ENCODE assay signal across 8 cellular contexts in genomic region chr19:45817010-45817724, GRCh38. TPM values are rescaled to one million over a fixed set of nuclear protein-coding genes. Genes with fewer than 3 reads are reported as not detected.
DNase-seq lines count a peak whose midpoint lies in the region; ATAC-seq and TF ChIP-seq lines count a peak whose summit lies in the region.

No MANE protein-coding gene starts in this region.

- no peak overlapping the region for H3K4me2 ChIP-seq in SU-DHL-6 (ENCODE audit: low read depth, low read length, poor library complexity, severe bottlenecking)

- peaks cover 3% of the 10 kb centered on the region; the same call in 1 of the 2 replicates for H3F3A ChIP-seq in SU-DHL-6 (ENCODE audit: insufficient read depth)

- H3K9me3 Mint-ChIP-seq in activated naive CD8-positive, alpha-beta T cell treated with anti-CD3 and anti-CD28 coated beads, Interleukin-2, amount 10 ng/mL, durations not matched to agents 7 days and 5 days, result no peaks in the 10 kb centered on the region

- no peaks in the 10 kb centered on the region for H3K79me2 ChIP-seq in SU-DHL-6 (ENCODE audit: insufficient read depth, low read length)

- no peaks in the 10 kb centered on the region for H3K27me3 Mint-ChIP-seq in activated naive CD8-positive, alpha-beta T cell treated with anti-CD3 and anti-CD28 coated beads, Interleukin-2, amount 10 ng/mL, durations not matched to agents 7 days and 5 days

- H3K27ac Mint-ChIP-seq in activated naive CD8-positive, alpha-beta T cell treated with anti-CD3 and anti-CD28 coated beads, Interleukin-2, amount 10 ng/mL, durations not matched to agents 7 days and 5 days, result no peak overlapping the region

- TF ChIP-seq CTCF in GM10266 (IDR thresholded peaks at IDR 0.05; ENCODE audit: control insufficient read depth, insufficient read depth, low read depth, missing control alignments) (peak; percentile 97), SU-DHL-6 (IDR thresholded peaks at IDR 0.05; ENCODE audit: insufficient read depth, low read length, poor library complexity, severe bottlenecking) (peak; percentile 98), heart left ventricle (IDR thresholded peaks at IDR 0.05) (peak; percentile 93 to 99 (median 98)), prostate gland (IDR thresholded peaks at IDR 0.05) (peak; percentile 91 to 97 (median 94))

- no peak overlapping the region for H3K4me3 Mint-ChIP-seq in activated naive CD8-positive, alpha-beta T cell treated with anti-CD3 and anti-CD28 coated beads, Interleukin-2, amount 10 ng/mL, durations not matched to agents 7 days and 5 days

- H3K36me3 Mint-ChIP-seq in activated naive CD8-positive, alpha-beta T cell treated with anti-CD3 and anti-CD28 coated beads, Interleukin-2, amount 10 ng/mL, durations not matched to agents 7 days and 5 days, result peaks cover 3% of the 10 kb centered on the region

- peak overlapping the region; percentile 24; the same call in 1 of the 2 replicates for H3K27ac ChIP-seq in SU-DHL-6 (ENCODE audit: low read depth, low read length)
- no peak overlapping the region for H3K27ac ChIP-seq in heart left ventricle
- no peak overlapping the region for H3K27ac ChIP-seq in prostate gland

- peak; percentile 99 for DNase-seq in GM10266 (ENCODE audit: extremely low spot score)
- DNase-seq in NCI-H1105 (lab: John Stamatoyannopoulos, UW), result peak; percentile 91
- peak; percentile 97 for DNase-seq in activated naive CD8-positive, alpha-beta T cell treated with anti-CD3 and anti-CD28 coated beads, Interleukin-2, amount 10 ng/mL, durations not matched to agents 7 days and 5 days
- peak; percentile 89 to 96 (median 94) for DNase-seq in heart left ventricle
- peak; percentile 89 for DNase-seq in prostate gland (ENCODE audit: low spot score)

- no peaks in the 10 kb centered on the region for H3K4me1 Mint-ChIP-seq in activated naive CD8-positive, alpha-beta T cell treated with anti-CD3 and anti-CD28 coated beads, Interleukin-2, amount 10 ng/mL, durations not matched to agents 7 days and 5 days

- ATAC-seq in HG02623 (IDR thresholded peaks at IDR 0.05; ENCODE audit: unreplicated experiment) (peak; percentile 75), heart left ventricle (peak; percentile 83 to 90 (median 85)), HG02763 (IDR thresholded peaks at IDR 0.05; ENCODE audit: unreplicated experiment) (no peak)
- peak; percentile 97 for ATAC-seq in activated naive CD8-positive, alpha-beta T cell treated with anti-CD3 and anti-CD28 coated beads, Interleukin-2, amount 10 ng/mL, durations not matched to agents 7 days and 5 days (ENCODE audit: low read depth)

- TF ChIP-seq POLR2A in heart left ventricle (IDR thresholded peaks at IDR 0.05) (no peak), prostate gland (IDR thresholded peaks at IDR 0.05) (no peak)

- no peaks in the 10 kb centered on the region for H4K20me1 ChIP-seq in SU-DHL-6 (ENCODE audit: low read depth, low read length)

- H2AFZ ChIP-seq in SU-DHL-6 (ENCODE audit: low read depth, low read length, severe bottlenecking), result no peak overlapping the region

- intact Hi-C loops in heart left ventricle (cut with DNase I), result loop anchor here in 3 of 10 donors (5.0 kb wide), 1 partner anchor 65 kb away; no protein-coding TSS in a partner anchor
- intact Hi-C loops in prostate gland (cut with DNase I), result loop anchor here (5.0 kb wide), 1 partner anchor 65 kb away; no protein-coding TSS in a partner anchor

- H3K9ac ChIP-seq in SU-DHL-6 (ENCODE audit: low read length), result no peak overlapping the region

- H3K9me3 ChIP-seq in SU-DHL-6 (ENCODE audit: insufficient read depth, low read length) (no peaks in the 10 kb centered on the region), heart left ventricle (no peaks in the 10 kb centered on the region), prostate gland (no peaks in the 10 kb centered on the region)

- 20 to 25% (median 23%) methylated on average over 18 to 24 of the region's 24 CpGs for WGBS in heart left ventricle, 4 donors
- WGBS in prostate gland, result 22% methylated on average over 24 of the region's 24 CpGs

- H3K4me3 ChIP-seq in SU-DHL-6 (ENCODE audit: insufficient read depth, low read length, poor library complexity, severe bottlenecking) (no peak overlapping the region), heart left ventricle (no peak overlapping the region), prostate gland (no peak overlapping the region)

- H3K36me3 ChIP-seq in SU-DHL-6 (ENCODE audit: low read length) (no peaks in the 10 kb centered on the region), heart left ventricle (peaks cover 0 to 22% (median 17%) of the 10 kb centered on the region in 9 donors), prostate gland (no peaks in the 10 kb centered on the region)

- no peaks in the 10 kb centered on the region for H3K27me3 ChIP-seq in SU-DHL-6 (ENCODE audit: low read length)
- peaks cover 0 to 17% (median 0%) of the 10 kb centered on the region in 9 donors for H3K27me3 ChIP-seq in heart left ventricle
- H3K27me3 ChIP-seq in prostate gland (replicated peaks; ENCODE audit: insufficient read depth), result no peaks in the 10 kb centered on the region

- H3K9me2 ChIP-seq in SU-DHL-6 (replicated peaks; ENCODE audit: insufficient read depth, low read length), result no peaks in the 10 kb centered on the region

- peaks cover 0 to 33% (median 13%) of the 10 kb centered on the region in 12 donors for H3K4me1 ChIP-seq in heart left ventricle
- H3K4me1 ChIP-seq in prostate gland (replicated peaks), result no peaks in the 10 kb centered on the region

- POLR2A ChIA-PET in activated naive CD8-positive, alpha-beta T cell treated with anti-CD3 and anti-CD28 coated beads, Interleukin-2, amount 10 ng/mL, durations not matched to agents 7 days and 5 days (lab: Charles Lee), result interaction anchor here (0.7 to 1.6 kb wide), 10 partner anchors 13 to 1983 kb away, joined by 3 to 6 read pairs (median 4); partner anchors contain the start of gene IRF2BP1

RNA-seq across cellular contexts. Expression of gene RSPH6A, which starts 2.1 kb away (rescaled TPM):
- under 1 TPM; 0.30 to 0.40 TPM for total RNA-seq in activated naive CD8-positive, alpha-beta T cell treated with anti-CD3 and anti-CD28 coated beads, Interleukin-2, amount 10 ng/mL, durations not matched to agents 7 days and 5 days
- total RNA-seq in heart left ventricle (not detected), prostate gland (1 to 10 TPM in 1 of 2 donors, under 1 TPM in 1; 0.50 to 5.2 TPM)
- polyA plus RNA-seq in heart left ventricle, result not detected

RNA-seq across cellular contexts. Expression of gene DMWD, which starts 24.5 kb away (rescaled TPM):
- 10 to 100 TPM; 47.0 to 50.6 TPM for total RNA-seq in activated naive CD8-positive, alpha-beta T cell treated with anti-CD3 and anti-CD28 coated beads, Interleukin-2, amount 10 ng/mL, durations not matched to agents 7 days and 5 days
- 100 to 1,000 TPM in 1 of 9 donors, 10 to 100 TPM in 8; 47.2 to 109 (median 67.3) TPM for total RNA-seq in heart left ventricle
- polyA plus RNA-seq in heart left ventricle, result 10 to 100 TPM; 41.8 to 67.3 TPM
- total RNA-seq in prostate gland, result 10 to 100 TPM; 35.5 to 96.7 TPM

RNA-seq across cellular contexts. Expression of gene DMPK, which starts 34.9 kb away (rescaled TPM):
- 10 to 100 TPM; 26.4 to 32.2 TPM for total RNA-seq in activated naive CD8-positive, alpha-beta T cell treated with anti-CD3 and anti-CD28 coated beads, Interleukin-2, amount 10 ng/mL, durations not matched to agents 7 days and 5 days
- total RNA-seq in heart left ventricle, result 100 to 1,000 TPM; 131 to 778 (median 273) TPM
- polyA plus RNA-seq in heart left ventricle, result 100 to 1,000 TPM; 382 to 458 TPM
- total RNA-seq in prostate gland, result 10 to 100 TPM; 52.8 to 88.2 TPM

RNA-seq across cellular contexts. Expression of gene SYMPK, which starts 45.8 kb away (rescaled TPM):
- 100 to 1,000 TPM; 100 to 113 TPM for total RNA-seq in activated naive CD8-positive, alpha-beta T cell treated with anti-CD3 and anti-CD28 coated beads, Interleukin-2, amount 10 ng/mL, durations not matched to agents 7 days and 5 days
- total RNA-seq in heart left ventricle, result 10 to 100 TPM; 21.9 to 47.7 (median 34.8) TPM
- polyA plus RNA-seq in heart left ventricle, result 10 to 100 TPM; 32.4 to 34.3 TPM
- total RNA-seq in prostate gland, result 100 to 1,000 TPM in 1 of 2 donors, 10 to 100 TPM in 1; 76.4 to 104 TPM

RNA-seq across cellular contexts. Expression of gene FOXA3, which starts 47.0 kb away (rescaled TPM):
- total RNA-seq in activated naive CD8-positive, alpha-beta T cell treated with anti-CD3 and anti-CD28 coated beads, Interleukin-2, amount 10 ng/mL, durations not matched to agents 7 days and 5 days, result not detected
- total RNA-seq in heart left ventricle (not detected), prostate gland (1 to 10 TPM in 1 of 2 donors, under 1 TPM in 1; 0.09 to 1.1 TPM)
- polyA plus RNA-seq in heart left ventricle, result under 1 TPM in 1 of 2 donors, not detected in 1; 0.07 TPM
